2 cellular contexts compared by ENCODE assay signal in genomic region chr6:134925800-134926199, GRCh38.
A peak's percentile ranks its signal among the peaks of the same experiment; 100 is the strongest.
TF ChIP-seq lines count a peak whose summit lies in the region.

No MANE protein-coding gene starts in this region.

TF ChIP-seq in IMR-90, 13 proteins besides CTCF, POLR2A, EP300 and RAD21:
- TF ChIP-seq FOS (IDR thresholded peaks at IDR 0.05; ENCODE audit: low read depth, low read length) (no peak), CEBPB (IDR thresholded peaks at IDR 0.05; ENCODE audit: low read depth, low read length) (peak; percentile 60; the same call in 1 of the 2 replicates)

TF ChIP-seq in endothelial cell of umbilical vein, 7 proteins besides CTCF, POLR2A, EP300 and RAD21:
- TF ChIP-seq MAX (IDR thresholded peaks at IDR 0.05; ENCODE audit: insufficient read depth, insufficient read length), result no peak
- peak; percentile 35 for TF ChIP-seq JUN (IDR thresholded peaks at IDR 0.05; ENCODE audit: borderline replicate concordance, insufficient read depth, insufficient read length, low read depth)
